Comparison of ENCODE assay signal across 10 cellular contexts in genomic region chr11:1479678-1480118, GRCh38.
"Had no signal": no experiment of that assay in that cellular context is flagged by ENCODE, and none has a peak within 500 bp of the region (broad histone marks: within the 10 kb centered on the region; RNA-seq: fewer than 3 reads in every experiment).

No MANE protein-coding gene starts in this region.

- H3K9me3 ChIP-seq: ovary, upper lobe of left lung had no signal

- DNase-seq: activated CD4-positive, alpha-beta T cell treated with anti-CD3 and anti-CD28 coated beads, Interleukin-2, amount 50 U/mL, for 1 hour; activated CD8-positive, alpha-beta memory T cell treated with anti-CD3 and anti-CD28 coated beads for 24 hours; activated naive CD4-positive, alpha-beta T cell; activated naive CD8-positive, alpha-beta T cell treated with anti-CD3 and anti-CD28 coated beads, Interleukin-2, amount 10 ng/mL, durations not matched to agents 7 days and 5 days; anterior cingulate cortex; hypothalamus; stimulated activated CD4-positive, alpha-beta T cell treated with anti-CD3 and anti-CD28 coated beads, Interleukin-2, amount 100 ng/mL, for 48 hours; stimulated activated naive CD4-positive, alpha-beta T cell had no signal

- H3K27me3 ChIP-seq: ovary, upper lobe of left lung had no signal

- H3K27ac ChIP-seq: ovary had no signal

- H3K4me3 ChIP-seq: ovary, upper lobe of left lung had no signal

- H3K36me3 ChIP-seq: ovary had no signal
